4 cellular contexts compared by ENCODE assay signal in genomic region chr2:178325268-178325667, GRCh38.
"Had no signal": no experiment of that assay in that cellular context is flagged by ENCODE, and none has a peak within 500 bp of the region (broad histone marks: within the 10 kb centered on the region; RNA-seq: fewer than 3 reads in every experiment).

No MANE protein-coding gene starts in this region.

- H3K4me3 ChIP-seq: K562 had no signal

- DNase-seq: IMR-90 had no signal

- ATAC-seq: HepG2, K562 had no signal

- FAIRE-seq: HepG2, HTR-8/SVneo, K562 had no signal
